In genomic region chrX:10017866-10018265, GRCh38 we compare ENCODE assay signal across 1 cellular context.
A peak's percentile ranks its signal among the peaks of the same experiment; 100 is the strongest.
TF ChIP-seq lines count a peak whose summit lies in the region.

No MANE protein-coding gene starts in this region.

TF ChIP-seq in HepG2, 621 proteins besides CTCF, POLR2A, EP300 and RAD21 (continued from another document):
- TF ChIP-seq ARID4A (CRISPR knock-in tag; IDR thresholded peaks at IDR 0.05; ENCODE audit: borderline replicate concordance) (no peak), EHMT2 (IDR thresholded peaks at IDR 0.05; ENCODE audit: borderline replicate concordance, low read depth, low read length) (no peak), ZNF24 (IDR thresholded peaks at IDR 0.05) (no peak), TCF7 (IDR thresholded peaks at IDR 0.05; ENCODE audit: low read depth) (no peak), ZNF572 (CRISPR knock-in tag; IDR thresholded peaks at IDR 0.05) (no peak), GATAD2A (CRISPR knock-in tag; IDR thresholded peaks at IDR 0.05) (0 out of 2 replicates have a peak, but pooled peaks have one; percentile 22), ZNF367 (CRISPR knock-in tag; IDR thresholded peaks at IDR 0.05; ENCODE audit: borderline replicate concordance) (no peak), POGZ (CRISPR knock-in tag; IDR thresholded peaks at IDR 0.05) (no peak), YEATS2 (CRISPR knock-in tag; IDR thresholded peaks at IDR 0.05; ENCODE audit: borderline replicate concordance) (no peak), MEIS2 (CRISPR knock-in tag; IDR thresholded peaks at IDR 0.05) (no peak), RORA (CRISPR knock-in tag; IDR thresholded peaks at IDR 0.05) (no peak), ZZZ3 (CRISPR knock-in tag; IDR thresholded peaks at IDR 0.05; ENCODE audit: borderline replicate concordance) (no peak), SNAI1 (CRISPR knock-in tag; IDR thresholded peaks at IDR 0.05; ENCODE audit: borderline replicate concordance) (no peak), ZNF343 (CRISPR knock-in tag; IDR thresholded peaks at IDR 0.05) (no peak), ASH2L (IDR thresholded peaks at IDR 0.05; ENCODE audit: insufficient read length, low read depth, low read length) (no peak), ZNF552 (CRISPR knock-in tag; IDR thresholded peaks at IDR 0.05; ENCODE audit: borderline replicate concordance) (no peak), ZNF580 (CRISPR knock-in tag; IDR thresholded peaks at IDR 0.05; ENCODE audit: borderline replicate concordance, low read depth) (no peak), SRY (CRISPR knock-in tag; IDR thresholded peaks at IDR 0.05) (no peak), MAFF (IDR thresholded peaks at IDR 0.05; ENCODE audit: low read depth, low read length) (no peak), ZNF143 (CRISPR knock-in tag; IDR thresholded peaks at IDR 0.05) (peak; percentile 76), PTBP1 (IDR thresholded peaks at IDR 0.05; ENCODE audit: low read depth, low read length, poor library complexity, severe bottlenecking) (no peak), ZBTB34 (CRISPR knock-in tag; IDR thresholded peaks at IDR 0.05) (no peak), CBFB (CRISPR knock-in tag; IDR thresholded peaks at IDR 0.05) (peak; percentile 78; the same call in 1 of the 2 replicates), TCF7L2 (IDR thresholded peaks at IDR 0.05; ENCODE audit: low read depth, low read length) (no peak), BHLHE40 (IDR thresholded peaks at IDR 0.05; ENCODE audit: low read length) (no peak), ZNF564 (CRISPR knock-in tag; IDR thresholded peaks at IDR 0.05) (no peak), SAP130 (CRISPR knock-in tag; IDR thresholded peaks at IDR 0.05; ENCODE audit: low read depth) (peak; percentile 60), SOX13 (IDR thresholded peaks at IDR 0.05) (no peak), SOX13 (CRISPR knock-in tag; conservative IDR thresholded peaks at IDR 0.05 in 1 of 2, IDR thresholded peaks at IDR 0.05 in 1 of 2) (peak in 1 of 2 experiments; percentile 21; a peak in 1 of 4 replicates), ZUFSP (CRISPR knock-in tag; IDR thresholded peaks at IDR 0.05; ENCODE audit: borderline replicate concordance) (no peak), MEIS1 (CRISPR knock-in tag; IDR thresholded peaks at IDR 0.05; ENCODE audit: borderline replicate concordance) (no peak), ARID3A (IDR thresholded peaks at IDR 0.05; ENCODE audit: low read depth, low read length) (no peak), ZNF652 (CRISPR knock-in tag; IDR thresholded peaks at IDR 0.05; ENCODE audit: borderline replicate concordance, low read depth) (no peak), TEAD3 (CRISPR knock-in tag; optimal IDR thresholded peaks at IDR 0.05; ENCODE audit: borderline replicate concordance) (peak; percentile 98), PLRG1 (conservative IDR thresholded peaks at IDR 0.05) (no peak), IRF2 (CRISPR knock-in tag; IDR thresholded peaks at IDR 0.05) (no peak), ZNF446 (CRISPR knock-in tag; IDR thresholded peaks at IDR 0.05) (no peak), HNF4A (CRISPR knock-in tag; IDR thresholded peaks at IDR 0.05) (no peak), JARID2 (CRISPR knock-in tag; IDR thresholded peaks at IDR 0.05; ENCODE audit: insufficient replicate concordance) (no peak), MAFG (CRISPR knock-in tag; IDR thresholded peaks at IDR 0.05) (no peak), ELF3 (CRISPR knock-in tag; IDR thresholded peaks at IDR 0.05) (no peak), CBX5 (CRISPR knock-in tag; IDR thresholded peaks at IDR 0.05; ENCODE audit: borderline replicate concordance) (no peak), SOX6 (IDR thresholded peaks at IDR 0.05) (no peak), SOX6 (CRISPR knock-in tag; IDR thresholded peaks at IDR 0.05) (0 out of 2 replicates have a peak, but pooled peaks have one; percentile 13), MBD4 (IDR thresholded peaks at IDR 0.05; ENCODE audit: borderline replicate concordance, low read length) (no peak), RXRB (CRISPR knock-in tag; IDR thresholded peaks at IDR 0.05; ENCODE audit: borderline replicate concordance) (no peak), SRF (IDR thresholded peaks at IDR 0.05; ENCODE audit: low read depth, low read length) (no peak), ZNF251 (CRISPR knock-in tag; IDR thresholded peaks at IDR 0.05) (no peak), ZNF589 (CRISPR knock-in tag; conservative IDR thresholded peaks at IDR 0.05) (no peak), ZKSCAN5 (CRISPR knock-in tag; IDR thresholded peaks at IDR 0.05) (no peak), KLF6 (CRISPR knock-in tag; IDR thresholded peaks at IDR 0.05) (no peak)
- TF ChIP-seq, protein P1, sequence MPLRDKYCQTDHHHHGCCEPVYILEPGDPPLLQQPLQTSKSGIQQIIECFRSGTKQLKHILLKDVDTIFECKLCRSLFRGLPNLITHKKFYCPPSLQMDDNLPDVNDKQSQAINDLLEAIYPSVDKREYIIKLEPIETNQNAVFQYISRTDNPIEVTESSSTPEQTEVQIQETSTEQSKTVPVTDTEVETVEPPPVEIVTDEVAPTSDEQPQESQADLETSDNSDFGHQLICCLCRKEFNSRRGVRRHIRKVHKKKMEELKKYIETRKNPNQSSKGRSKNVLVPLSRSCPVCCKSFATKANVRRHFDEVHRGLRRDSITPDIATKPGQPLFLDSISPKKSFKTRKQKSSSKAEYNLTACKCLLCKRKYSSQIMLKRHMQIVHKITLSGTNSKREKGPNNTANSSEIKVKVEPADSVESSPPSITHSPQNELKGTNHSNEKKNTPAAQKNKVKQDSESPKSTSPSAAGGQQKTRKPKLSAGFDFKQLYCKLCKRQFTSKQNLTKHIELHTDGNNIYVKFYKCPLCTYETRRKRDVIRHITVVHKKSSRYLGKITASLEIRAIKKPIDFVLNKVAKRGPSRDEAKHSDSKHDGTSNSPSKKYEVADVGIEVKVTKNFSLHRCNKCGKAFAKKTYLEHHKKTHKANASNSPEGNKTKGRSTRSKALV (CRISPR knock-in tag; IDR thresholded peaks at IDR 0.05), result no peak
- TF ChIP-seq, protein P2, sequence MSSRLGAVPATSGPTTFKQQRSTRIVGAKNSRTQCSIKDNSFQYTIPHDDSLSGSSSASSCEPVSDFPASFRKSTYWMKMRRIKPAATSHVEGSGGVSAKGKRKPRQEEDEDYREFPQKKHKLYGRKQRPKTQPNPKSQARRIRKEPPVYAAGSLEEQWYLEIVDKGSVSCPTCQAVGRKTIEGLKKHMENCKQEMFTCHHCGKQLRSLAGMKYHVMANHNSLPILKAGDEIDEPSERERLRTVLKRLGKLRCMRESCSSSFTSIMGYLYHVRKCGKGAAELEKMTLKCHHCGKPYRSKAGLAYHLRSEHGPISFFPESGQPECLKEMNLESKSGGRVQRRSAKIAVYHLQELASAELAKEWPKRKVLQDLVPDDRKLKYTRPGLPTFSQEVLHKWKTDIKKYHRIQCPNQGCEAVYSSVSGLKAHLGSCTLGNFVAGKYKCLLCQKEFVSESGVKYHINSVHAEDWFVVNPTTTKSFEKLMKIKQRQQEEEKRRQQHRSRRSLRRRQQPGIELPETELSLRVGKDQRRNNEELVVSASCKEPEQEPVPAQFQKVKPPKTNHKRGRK (CRISPR knock-in tag; IDR thresholded peaks at IDR 0.05), result no peak
- TF ChIP-seq, protein P3, sequence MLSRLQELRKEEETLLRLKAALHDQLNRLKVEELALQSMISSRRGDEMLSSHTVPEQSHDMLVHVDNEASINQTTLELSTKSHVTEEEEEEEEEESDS (CRISPR knock-in tag; IDR thresholded peaks at IDR 0.05; ENCODE audit: borderline replicate concordance), result no peak
- TF ChIP-seq, protein P4, sequence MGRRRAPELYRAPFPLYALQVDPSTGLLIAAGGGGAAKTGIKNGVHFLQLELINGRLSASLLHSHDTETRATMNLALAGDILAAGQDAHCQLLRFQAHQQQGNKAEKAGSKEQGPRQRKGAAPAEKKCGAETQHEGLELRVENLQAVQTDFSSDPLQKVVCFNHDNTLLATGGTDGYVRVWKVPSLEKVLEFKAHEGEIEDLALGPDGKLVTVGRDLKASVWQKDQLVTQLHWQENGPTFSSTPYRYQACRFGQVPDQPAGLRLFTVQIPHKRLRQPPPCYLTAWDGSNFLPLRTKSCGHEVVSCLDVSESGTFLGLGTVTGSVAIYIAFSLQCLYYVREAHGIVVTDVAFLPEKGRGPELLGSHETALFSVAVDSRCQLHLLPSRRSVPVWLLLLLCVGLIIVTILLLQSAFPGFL (CRISPR knock-in tag; IDR thresholded peaks at IDR 0.05), result no peak
